1 cellular context compared by ENCODE assay signal in the genomic region with DNA sequence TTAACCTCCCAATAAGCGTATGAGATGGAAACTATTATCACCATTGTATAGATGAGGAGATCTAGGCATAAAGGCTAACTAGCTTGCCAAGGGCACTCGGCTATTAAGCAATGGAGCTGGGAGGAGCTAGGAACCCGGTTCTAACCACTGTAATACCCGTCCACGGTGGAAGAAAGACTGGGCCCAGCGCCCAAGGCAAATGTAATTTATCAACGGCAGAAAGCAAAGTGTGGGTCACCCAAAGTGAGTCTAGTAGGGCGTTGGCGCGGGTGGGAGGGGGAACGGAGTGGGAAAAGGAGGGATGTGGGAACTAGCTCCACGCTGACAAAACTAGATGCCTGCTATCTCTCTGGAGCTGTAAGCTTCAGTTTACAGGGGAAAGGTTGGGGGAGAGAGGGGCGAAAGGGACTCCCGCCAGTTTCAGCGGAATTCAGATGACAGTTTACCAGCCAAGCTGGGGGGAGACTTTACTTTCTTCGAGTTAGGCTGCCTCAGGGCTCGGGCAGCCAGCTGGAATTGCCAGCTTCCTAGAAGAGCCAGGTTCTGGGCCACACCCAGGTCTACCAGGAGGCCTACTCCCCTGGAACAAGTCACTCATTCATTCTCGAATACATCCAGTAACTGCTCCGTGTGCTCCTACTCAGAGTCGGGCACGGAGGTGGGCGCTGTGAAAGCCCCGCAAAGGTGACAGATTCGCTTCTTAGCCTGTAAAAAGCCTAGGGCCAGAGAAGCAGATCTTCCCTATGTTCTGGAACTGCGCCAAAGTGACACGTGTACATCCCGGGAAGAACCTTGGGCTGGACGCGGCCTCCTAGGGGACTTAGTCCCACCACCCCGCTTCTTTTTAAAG.
TF ChIP-seq lines count a peak whose summit lies in the region.

No MANE protein-coding gene starts in this region.

TF ChIP-seq in K562, 482 proteins besides CTCF, POLR2A, EP300 and RAD21 (continues in another document):
- TF ChIP-seq, protein P1, sequence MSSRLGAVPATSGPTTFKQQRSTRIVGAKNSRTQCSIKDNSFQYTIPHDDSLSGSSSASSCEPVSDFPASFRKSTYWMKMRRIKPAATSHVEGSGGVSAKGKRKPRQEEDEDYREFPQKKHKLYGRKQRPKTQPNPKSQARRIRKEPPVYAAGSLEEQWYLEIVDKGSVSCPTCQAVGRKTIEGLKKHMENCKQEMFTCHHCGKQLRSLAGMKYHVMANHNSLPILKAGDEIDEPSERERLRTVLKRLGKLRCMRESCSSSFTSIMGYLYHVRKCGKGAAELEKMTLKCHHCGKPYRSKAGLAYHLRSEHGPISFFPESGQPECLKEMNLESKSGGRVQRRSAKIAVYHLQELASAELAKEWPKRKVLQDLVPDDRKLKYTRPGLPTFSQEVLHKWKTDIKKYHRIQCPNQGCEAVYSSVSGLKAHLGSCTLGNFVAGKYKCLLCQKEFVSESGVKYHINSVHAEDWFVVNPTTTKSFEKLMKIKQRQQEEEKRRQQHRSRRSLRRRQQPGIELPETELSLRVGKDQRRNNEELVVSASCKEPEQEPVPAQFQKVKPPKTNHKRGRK (tag; IDR thresholded peaks at IDR 0.05) = no peak
- TF ChIP-seq CREB1 (IDR thresholded peaks at IDR 0.05) (no peak), CREB1 (CRISPR knock-in tag; IDR thresholded peaks at IDR 0.05) (no peak), ZNF445 (CRISPR knock-in tag; IDR thresholded peaks at IDR 0.05; ENCODE audit: low read depth) (no peak), KAT7 (CRISPR knock-in tag; IDR thresholded peaks at IDR 0.05; ENCODE audit: borderline replicate concordance) (peak; percentile 40; the same call in 1 of the 2 replicates), ZNF41 (CRISPR knock-in tag; conservative IDR thresholded peaks at IDR 0.05) (no peak), NRF1 (conservative IDR thresholded peaks at IDR 0.05 in 1 of 2, IDR thresholded peaks at IDR 0.05 in 1 of 2) (no peak), CEBPB (tag; IDR thresholded peaks at IDR 0.05) (peak; percentile 89), HMG20A (CRISPR knock-in tag; conservative IDR thresholded peaks at IDR 0.05) (no peak), ZNF584 (CRISPR knock-in tag; IDR thresholded peaks at IDR 0.05; ENCODE audit: low read depth) (0 out of 2 replicates have a peak, but pooled peaks have one; percentile 34), GABPA (tag; conservative IDR thresholded peaks at IDR 0.05; ENCODE audit: low read depth) (no peak), ZNF311 (CRISPR knock-in tag; IDR thresholded peaks at IDR 0.05) (no peak), ZNF79 (CRISPR knock-in tag; IDR thresholded peaks at IDR 0.05; ENCODE audit: low read depth) (no peak), NEUROD1 (IDR thresholded peaks at IDR 0.05; ENCODE audit: borderline replicate concordance, low read depth, low read length, partially characterized antibody) (no peak), ARID1B (IDR thresholded peaks at IDR 0.05) (no peak), NFIC (IDR thresholded peaks at IDR 0.05) (peak; percentile 94), SMAD4 (CRISPR knock-in tag; conservative IDR thresholded peaks at IDR 0.05) (no peak), XRCC3 (IDR thresholded peaks at IDR 0.05) (no peak), ZNF644 (tag; IDR thresholded peaks at IDR 0.05; ENCODE audit: low read depth) (no peak), RBM34 (IDR thresholded peaks at IDR 0.05; ENCODE audit: borderline replicate concordance, insufficient read depth, low read length) (no peak), SRSF1 (IDR thresholded peaks at IDR 0.05; ENCODE audit: low read depth, low read length) (no peak), ZNF699 (CRISPR knock-in tag; IDR thresholded peaks at IDR 0.05; ENCODE audit: insufficient replicate concordance) (no peak)
- TF ChIP-seq, protein P2, sequence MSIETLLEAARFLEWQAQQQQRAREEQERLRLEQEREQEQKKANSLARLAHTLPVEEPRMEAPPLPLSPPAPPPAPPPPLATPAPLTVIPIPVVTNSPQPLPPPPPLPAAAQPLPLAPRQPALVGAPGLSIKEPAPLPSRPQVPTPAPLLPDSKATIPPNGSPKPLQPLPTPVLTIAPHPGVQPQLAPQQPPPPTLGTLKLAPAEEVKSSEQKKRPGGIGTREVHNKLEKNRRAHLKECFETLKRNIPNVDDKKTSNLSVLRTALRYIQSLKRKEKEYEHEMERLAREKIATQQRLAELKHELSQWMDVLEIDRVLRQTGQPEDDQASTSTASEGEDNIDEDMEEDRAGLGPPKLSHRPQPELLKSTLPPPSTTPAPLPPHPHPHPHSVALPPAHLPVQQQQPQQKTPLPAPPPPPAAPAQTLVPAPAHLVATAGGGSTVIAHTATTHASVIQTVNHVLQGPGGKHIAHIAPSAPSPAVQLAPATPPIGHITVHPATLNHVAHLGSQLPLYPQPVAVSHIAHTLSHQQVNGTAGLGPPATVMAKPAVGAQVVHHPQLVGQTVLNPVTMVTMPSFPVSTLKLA (conservative IDR thresholded peaks at IDR 0.05) = peak; percentile 92 to 93
- TF ChIP-seq, protein P3, sequence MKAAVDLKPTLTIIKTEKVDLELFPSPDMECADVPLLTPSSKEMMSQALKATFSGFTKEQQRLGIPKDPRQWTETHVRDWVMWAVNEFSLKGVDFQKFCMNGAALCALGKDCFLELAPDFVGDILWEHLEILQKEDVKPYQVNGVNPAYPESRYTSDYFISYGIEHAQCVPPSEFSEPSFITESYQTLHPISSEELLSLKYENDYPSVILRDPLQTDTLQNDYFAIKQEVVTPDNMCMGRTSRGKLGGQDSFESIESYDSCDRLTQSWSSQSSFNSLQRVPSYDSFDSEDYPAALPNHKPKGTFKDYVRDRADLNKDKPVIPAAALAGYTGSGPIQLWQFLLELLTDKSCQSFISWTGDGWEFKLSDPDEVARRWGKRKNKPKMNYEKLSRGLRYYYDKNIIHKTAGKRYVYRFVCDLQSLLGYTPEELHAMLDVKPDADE (conservative IDR thresholded peaks at IDR 0.05; ENCODE audit: control insufficient read depth, low read depth, low read length) = no peak; the same call in 1 of the 2 replicates
- TF ChIP-seq, protein P4, sequence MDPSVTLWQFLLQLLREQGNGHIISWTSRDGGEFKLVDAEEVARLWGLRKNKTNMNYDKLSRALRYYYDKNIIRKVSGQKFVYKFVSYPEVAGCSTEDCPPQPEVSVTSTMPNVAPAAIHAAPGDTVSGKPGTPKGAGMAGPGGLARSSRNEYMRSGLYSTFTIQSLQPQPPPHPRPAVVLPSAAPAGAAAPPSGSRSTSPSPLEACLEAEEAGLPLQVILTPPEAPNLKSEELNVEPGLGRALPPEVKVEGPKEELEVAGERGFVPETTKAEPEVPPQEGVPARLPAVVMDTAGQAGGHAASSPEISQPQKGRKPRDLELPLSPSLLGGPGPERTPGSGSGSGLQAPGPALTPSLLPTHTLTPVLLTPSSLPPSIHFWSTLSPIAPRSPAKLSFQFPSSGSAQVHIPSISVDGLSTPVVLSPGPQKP (CRISPR knock-in tag; IDR thresholded peaks at IDR 0.05) = no peak
- TF ChIP-seq, protein P5, sequence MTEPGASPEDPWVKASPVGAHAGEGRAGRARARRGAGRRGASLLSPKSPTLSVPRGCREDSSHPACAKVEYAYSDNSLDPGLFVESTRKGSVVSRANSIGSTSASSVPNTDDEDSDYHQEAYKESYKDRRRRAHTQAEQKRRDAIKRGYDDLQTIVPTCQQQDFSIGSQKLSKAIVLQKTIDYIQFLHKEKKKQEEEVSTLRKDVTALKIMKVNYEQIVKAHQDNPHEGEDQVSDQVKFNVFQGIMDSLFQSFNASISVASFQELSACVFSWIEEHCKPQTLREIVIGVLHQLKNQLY (CRISPR knock-in tag; conservative IDR thresholded peaks at IDR 0.05) = 0 out of 4 replicates have a peak, but pooled peaks of 1 of the 2 experiments have one; percentile 25
- TF ChIP-seq, protein P6, sequence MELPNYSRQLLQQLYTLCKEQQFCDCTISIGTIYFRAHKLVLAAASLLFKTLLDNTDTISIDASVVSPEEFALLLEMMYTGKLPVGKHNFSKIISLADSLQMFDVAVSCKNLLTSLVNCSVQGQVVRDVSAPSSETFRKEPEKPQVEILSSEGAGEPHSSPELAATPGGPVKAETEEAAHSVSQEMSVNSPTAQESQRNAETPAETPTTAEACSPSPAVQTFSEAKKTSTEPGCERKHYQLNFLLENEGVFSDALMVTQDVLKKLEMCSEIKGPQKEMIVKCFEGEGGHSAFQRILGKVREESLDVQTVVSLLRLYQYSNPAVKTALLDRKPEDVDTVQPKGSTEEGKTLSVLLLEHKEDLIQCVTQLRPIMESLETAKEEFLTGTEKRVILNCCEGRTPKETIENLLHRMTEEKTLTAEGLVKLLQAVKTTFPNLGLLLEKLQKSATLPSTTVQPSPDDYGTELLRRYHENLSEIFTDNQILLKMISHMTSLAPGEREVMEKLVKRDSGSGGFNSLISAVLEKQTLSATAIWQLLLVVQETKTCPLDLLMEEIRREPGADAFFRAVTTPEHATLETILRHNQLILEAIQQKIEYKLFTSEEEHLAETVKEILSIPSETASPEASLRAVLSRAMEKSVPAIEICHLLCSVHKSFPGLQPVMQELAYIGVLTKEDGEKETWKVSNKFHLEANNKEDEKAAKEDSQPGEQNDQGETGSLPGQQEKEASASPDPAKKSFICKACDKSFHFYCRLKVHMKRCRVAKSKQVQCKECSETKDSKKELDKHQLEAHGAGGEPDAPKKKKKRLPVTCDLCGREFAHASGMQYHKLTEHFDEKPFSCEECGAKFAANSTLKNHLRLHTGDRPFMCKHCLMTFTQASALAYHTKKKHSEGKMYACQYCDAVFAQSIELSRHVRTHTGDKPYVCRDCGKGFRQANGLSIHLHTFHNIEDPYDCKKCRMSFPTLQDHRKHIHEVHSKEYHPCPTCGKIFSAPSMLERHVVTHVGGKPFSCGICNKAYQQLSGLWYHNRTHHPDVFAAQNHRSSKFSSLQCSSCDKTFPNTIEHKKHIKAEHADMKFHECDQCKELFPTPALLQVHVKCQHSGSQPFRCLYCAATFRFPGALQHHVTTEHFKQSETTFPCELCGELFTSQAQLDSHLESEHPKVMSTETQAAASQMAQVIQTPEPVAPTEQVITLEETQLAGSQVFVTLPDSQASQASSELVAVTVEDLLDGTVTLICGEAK (IDR thresholded peaks at IDR 0.05) = no peak
- TF ChIP-seq, protein P6 (CRISPR knock-in tag; IDR thresholded peaks at IDR 0.05) = no peak
- TF ChIP-seq, protein P7, sequence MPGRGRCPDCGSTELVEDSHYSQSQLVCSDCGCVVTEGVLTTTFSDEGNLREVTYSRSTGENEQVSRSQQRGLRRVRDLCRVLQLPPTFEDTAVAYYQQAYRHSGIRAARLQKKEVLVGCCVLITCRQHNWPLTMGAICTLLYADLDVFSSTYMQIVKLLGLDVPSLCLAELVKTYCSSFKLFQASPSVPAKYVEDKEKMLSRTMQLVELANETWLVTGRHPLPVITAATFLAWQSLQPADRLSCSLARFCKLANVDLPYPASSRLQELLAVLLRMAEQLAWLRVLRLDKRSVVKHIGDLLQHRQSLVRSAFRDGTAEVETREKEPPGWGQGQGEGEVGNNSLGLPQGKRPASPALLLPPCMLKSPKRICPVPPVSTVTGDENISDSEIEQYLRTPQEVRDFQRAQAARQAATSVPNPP (IDR thresholded peaks at IDR 0.05; ENCODE audit: borderline replicate concordance, insufficient read depth, insufficient read length) = no peak
- TF ChIP-seq, protein P8, sequence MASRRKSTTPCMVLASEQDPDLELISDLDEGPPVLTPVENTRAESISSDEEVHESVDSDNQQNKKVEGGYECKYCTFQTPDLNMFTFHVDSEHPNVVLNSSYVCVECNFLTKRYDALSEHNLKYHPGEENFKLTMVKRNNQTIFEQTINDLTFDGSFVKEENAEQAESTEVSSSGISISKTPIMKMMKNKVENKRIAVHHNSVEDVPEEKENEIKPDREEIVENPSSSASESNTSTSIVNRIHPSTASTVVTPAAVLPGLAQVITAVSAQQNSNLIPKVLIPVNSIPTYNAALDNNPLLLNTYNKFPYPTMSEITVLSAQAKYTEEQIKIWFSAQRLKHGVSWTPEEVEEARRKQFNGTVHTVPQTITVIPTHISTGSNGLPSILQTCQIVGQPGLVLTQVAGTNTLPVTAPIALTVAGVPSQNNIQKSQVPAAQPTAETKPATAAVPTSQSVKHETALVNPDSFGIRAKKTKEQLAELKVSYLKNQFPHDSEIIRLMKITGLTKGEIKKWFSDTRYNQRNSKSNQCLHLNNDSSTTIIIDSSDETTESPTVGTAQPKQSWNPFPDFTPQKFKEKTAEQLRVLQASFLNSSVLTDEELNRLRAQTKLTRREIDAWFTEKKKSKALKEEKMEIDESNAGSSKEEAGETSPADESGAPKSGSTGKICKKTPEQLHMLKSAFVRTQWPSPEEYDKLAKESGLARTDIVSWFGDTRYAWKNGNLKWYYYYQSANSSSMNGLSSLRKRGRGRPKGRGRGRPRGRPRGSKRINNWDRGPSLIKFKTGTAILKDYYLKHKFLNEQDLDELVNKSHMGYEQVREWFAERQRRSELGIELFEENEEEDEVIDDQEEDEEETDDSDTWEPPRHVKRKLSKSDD (conservative IDR thresholded peaks at IDR 0.05; ENCODE audit: low read length) = no peak
- TF ChIP-seq, protein P9, sequence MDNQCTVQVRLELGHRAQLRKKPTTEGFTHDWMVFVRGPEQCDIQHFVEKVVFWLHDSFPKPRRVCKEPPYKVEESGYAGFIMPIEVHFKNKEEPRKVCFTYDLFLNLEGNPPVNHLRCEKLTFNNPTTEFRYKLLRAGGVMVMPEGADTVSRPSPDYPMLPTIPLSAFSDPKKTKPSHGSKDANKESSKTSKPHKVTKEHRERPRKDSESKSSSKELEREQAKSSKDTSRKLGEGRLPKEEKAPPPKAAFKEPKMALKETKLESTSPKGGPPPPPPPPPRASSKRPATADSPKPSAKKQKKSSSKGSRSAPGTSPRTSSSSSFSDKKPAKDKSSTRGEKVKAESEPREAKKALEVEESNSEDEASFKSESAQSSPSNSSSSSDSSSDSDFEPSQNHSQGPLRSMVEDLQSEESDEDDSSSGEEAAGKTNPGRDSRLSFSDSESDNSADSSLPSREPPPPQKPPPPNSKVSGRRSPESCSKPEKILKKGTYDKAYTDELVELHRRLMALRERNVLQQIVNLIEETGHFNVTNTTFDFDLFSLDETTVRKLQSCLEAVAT (IDR thresholded peaks at IDR 0.05) = peak in 1 of 2 experiments; percentile 41; a peak in 1 of 4 replicates
